ENCODE assay signal across 9 cellular contexts in the genomic region with DNA sequence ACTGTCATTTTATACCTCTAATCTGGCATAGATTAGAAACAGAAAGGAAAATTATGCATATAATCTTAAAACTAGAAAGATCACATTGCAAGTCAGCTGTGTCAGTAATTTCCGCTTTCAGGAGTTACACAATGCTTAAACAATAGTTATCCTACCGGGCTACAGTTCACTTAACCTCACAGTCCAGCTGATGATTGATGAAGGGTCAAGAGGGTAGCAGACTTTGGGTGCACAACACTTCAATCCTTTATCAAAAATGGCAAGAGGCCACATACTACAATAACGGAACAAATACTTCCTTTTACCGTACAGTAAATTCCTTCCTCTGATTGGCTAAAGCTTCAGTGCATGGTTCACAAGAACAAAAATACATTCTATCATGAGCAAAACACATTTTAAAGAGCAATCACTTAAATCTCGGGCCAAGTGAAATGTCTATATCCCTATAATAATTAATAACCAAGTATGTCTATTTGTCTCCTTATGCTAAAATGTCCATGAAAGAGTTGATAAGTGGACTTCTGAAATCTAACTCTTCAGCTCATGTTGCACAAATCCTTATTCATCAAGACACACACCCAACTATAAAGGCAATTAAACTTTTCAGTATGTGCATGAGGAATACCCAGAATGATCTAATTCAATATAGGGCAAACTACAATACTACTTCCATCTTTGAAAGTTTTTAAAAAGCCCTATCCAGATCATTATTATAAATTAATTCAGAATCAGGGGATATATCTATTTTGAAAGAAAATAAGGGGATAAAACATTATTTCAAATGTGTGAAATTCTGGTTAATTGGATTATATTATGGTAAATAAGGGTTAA.
DNase-seq lines count a peak whose midpoint lies in the region; ATAC-seq lines count a peak whose summit lies in the region.
"Had no signal": no experiment of that assay in that cellular context is flagged by ENCODE, and none has a peak within 500 bp of the region (broad histone marks: within the 10 kb centered on the region; RNA-seq: fewer than 3 reads in every experiment).

No MANE protein-coding gene starts in this region.

- peaks cover 62% of the 10 kb centered on the region for H3K4me1 ChIP-seq in CD8-positive, alpha-beta memory T cell (ENCODE audit: insufficient read depth, low read length)

- H3K36me3 ChIP-seq in CD8-positive, alpha-beta memory T cell (ENCODE audit: insufficient read depth, low read length) = no peaks in the 10 kb centered on the region

- ATAC-seq in HG02981 (IDR thresholded peaks at IDR 0.05; ENCODE audit: unreplicated experiment) (peak; percentile 46), HG03565 (IDR thresholded peaks at IDR 0.05; ENCODE audit: unreplicated experiment) (no peak)
- ATAC-seq in activated CD8-positive, alpha-beta T cell treated with anti-CD3 and anti-CD28 coated beads, Interleukin-2, amount 10 ng/mL, durations not matched to agents 7 days and 5 days = no peak

- H3K4me3 ChIP-seq in CD8-positive, alpha-beta memory T cell (ENCODE audit: low read length) = no peak overlapping the region

- H3K9me3 Mint-ChIP-seq in CD8-positive, alpha-beta memory T cell = no peaks in the 10 kb centered on the region
- H3K9me3 Mint-ChIP-seq in activated CD8-positive, alpha-beta T cell treated with anti-CD3 and anti-CD28 coated beads, Interleukin-2, amount 10 ng/mL, durations not matched to agents 7 days and 5 days (ENCODE audit: insufficient read depth) = no peaks in the 10 kb centered on the region

- H3K27me3 ChIP-seq in CD8-positive, alpha-beta memory T cell (ENCODE audit: insufficient read depth, low read length, poor library complexity, severe bottlenecking) = no peaks in the 10 kb centered on the region

- H3K4me1 Mint-ChIP-seq in CD8-positive, alpha-beta memory T cell = peaks cover 79 to 97% (median 96%) of the 10 kb centered on the region in 3 donors
- H3K4me1 Mint-ChIP-seq in activated CD8-positive, alpha-beta T cell treated with anti-CD3 and anti-CD28 coated beads, Interleukin-2, amount 10 ng/mL, durations not matched to agents 7 days and 5 days (ENCODE audit: low read depth) = peaks cover 60% of the 10 kb centered on the region

- POLR2A ChIA-PET in CD8-positive, alpha-beta memory T cell (lab: Charles Lee) = no interaction called here
- POLR2A ChIA-PET in activated CD8-positive, alpha-beta T cell treated with anti-CD3 and anti-CD28 coated beads, Interleukin-2, amount 10 ng/mL, durations not matched to agents 7 days and 5 days (lab: Charles Lee) = interaction anchor here (0.9 kb wide), 1 partner anchor 14 kb away, joined by 3 read pairs; no protein-coding TSS in a partner anchor

- no peaks in the 10 kb centered on the region for H3K27me3 Mint-ChIP-seq in CD8-positive, alpha-beta memory T cell
- H3K27me3 Mint-ChIP-seq in activated CD8-positive, alpha-beta T cell treated with anti-CD3 and anti-CD28 coated beads, Interleukin-2, amount 10 ng/mL, durations not matched to agents 7 days and 5 days (ENCODE audit: low read depth) = no peaks in the 10 kb centered on the region

- peak overlapping the region in 4 of 7 donors; percentile 20 to 63 (median 36) for H3K4me3 Mint-ChIP-seq in CD8-positive, alpha-beta memory T cell
- peak overlapping the region; percentile 30 for H3K4me3 Mint-ChIP-seq in activated CD8-positive, alpha-beta T cell treated with anti-CD3 and anti-CD28 coated beads, Interleukin-2, amount 10 ng/mL, durations not matched to agents 7 days and 5 days

- H3K9me3 ChIP-seq in CD8-positive, alpha-beta memory T cell (ENCODE audit: low read length) = no peaks in the 10 kb centered on the region

- CTCF ChIA-PET in CD8-positive, alpha-beta memory T cell (lab: Charles Lee) = interaction anchor here (1.3 to 2.0 kb wide), 2 partner anchors 12 kb away, joined by 3 to 9 read pairs; no protein-coding TSS in a partner anchor
- CTCF ChIA-PET in activated CD8-positive, alpha-beta T cell treated with anti-CD3 and anti-CD28 coated beads, Interleukin-2, amount 10 ng/mL, durations not matched to agents 7 days and 5 days (lab: Charles Lee) = interaction anchor here (0.7 to 1.8 kb wide), 4 partner anchors 10 to 558 kb away, joined by 3 to 6 read pairs (median 4); no protein-coding TSS in a partner anchor

- no peak for DNase-seq in CD8-positive, alpha-beta memory T cell
- no peak for DNase-seq in activated CD8-positive, alpha-beta T cell treated with anti-CD3 and anti-CD28 coated beads, Interleukin-2, amount 10 ng/mL, durations not matched to agents 7 days and 5 days
- peak; percentile 46 for DNase-seq in left kidney (ENCODE audit: low read depth, low spot score)
- no peak for DNase-seq in GM19238 (ENCODE audit: insufficient read length, low spot score)
- no peak for DNase-seq in DMS 273 (lab: John Stamatoyannopoulos, UW; ENCODE audit: unreplicated experiment)
- no peak for DNase-seq in DMS153 (lab: John Stamatoyannopoulos, UW)
- DNase-seq: activated CD8-positive, alpha-beta memory T cell treated with anti-CD3 and anti-CD28 coated beads for 24 hours had no signal

- H3K27ac ChIP-seq in CD8-positive, alpha-beta memory T cell (ENCODE audit: low read depth, low read length) = no peak overlapping the region

- peaks cover 0 to 6% (median 2%) of the 10 kb centered on the region in 3 donors for H3K36me3 Mint-ChIP-seq in CD8-positive, alpha-beta memory T cell
- H3K36me3 Mint-ChIP-seq in activated CD8-positive, alpha-beta T cell treated with anti-CD3 and anti-CD28 coated beads, Interleukin-2, amount 10 ng/mL, durations not matched to agents 7 days and 5 days (ENCODE audit: low read depth) = peaks cover 7% of the 10 kb centered on the region

- peak overlapping the region in 6 of 8 donors; percentile 1 to 84 (median 60) for H3K27ac Mint-ChIP-seq in CD8-positive, alpha-beta memory T cell
- H3K27ac Mint-ChIP-seq in activated CD8-positive, alpha-beta T cell treated with anti-CD3 and anti-CD28 coated beads, Interleukin-2, amount 10 ng/mL, durations not matched to agents 7 days and 5 days = peak overlapping the region; percentile 1
